In genomic region chr2:134470561-134471168, GRCh38 we compare ENCODE assay signal across 15 cellular contexts.
A peak's percentile ranks its signal among the peaks of the same experiment; 100 is the strongest.
DNase-seq lines count a peak whose midpoint lies in the region; ATAC-seq and TF ChIP-seq lines count a peak whose summit lies in the region.
"Had no signal": no experiment of that assay in that cellular context is flagged by ENCODE, and none has a peak within 500 bp of the region (broad histone marks: within the 10 kb centered on the region; RNA-seq: fewer than 3 reads in every experiment).

No MANE protein-coding gene starts in this region.

- no peak overlapping the region for H3K27ac ChIP-seq in vagina
- H3K27ac ChIP-seq: BLaER1 treated with 17β-estradiol and CSF1 and Interleukin-3, amounts not matched to agents 10 nM and 100 nM; GM23248 had no signal

- no peak for TF ChIP-seq CTCF in vagina (IDR thresholded peaks at IDR 0.05)

- no peak overlapping the region for H3K4me3 ChIP-seq in vagina
- H3K4me3 ChIP-seq: BLaER1 treated with 17β-estradiol and CSF1 and Interleukin-3, amounts not matched to agents 10 nM and 100 nM; GM23248; HAP-1 had no signal

- H3K4me3 Mint-ChIP-seq in activated CD8-positive, alpha-beta memory T cell treated with anti-CD3 and anti-CD28 coated beads, Interleukin-2, amount 10 ng/mL, durations not matched to agents 7 days and 5 days = no peak overlapping the region
- H3K4me3 Mint-ChIP-seq: B cell; CD8-positive, alpha-beta T cell had no signal

- H3K4me1 ChIP-seq in vagina = no peaks in the 10 kb centered on the region
- H3K4me1 ChIP-seq: BLaER1 treated with 17β-estradiol and CSF1 and Interleukin-3, amounts not matched to agents 10 nM and 100 nM; HAP-1 had no signal

- peaks cover 5% of the 10 kb centered on the region for H3K9me3 Mint-ChIP-seq in activated CD8-positive, alpha-beta memory T cell treated with anti-CD3 and anti-CD28 coated beads, Interleukin-2, amount 10 ng/mL, durations not matched to agents 7 days and 5 days (ENCODE audit: low read depth)

- H3K27me3 ChIP-seq in vagina = no peaks in the 10 kb centered on the region
- H3K27me3 ChIP-seq: BLaER1 treated with 17β-estradiol and CSF1 and Interleukin-3, amounts not matched to agents 10 nM and 100 nM had no signal

- H3K27ac Mint-ChIP-seq in activated CD8-positive, alpha-beta memory T cell treated with anti-CD3 and anti-CD28 coated beads, Interleukin-2, amount 10 ng/mL, durations not matched to agents 7 days and 5 days = no peak overlapping the region
- H3K27ac Mint-ChIP-seq: B cell; CD8-positive, alpha-beta T cell had no signal

- no peak for ATAC-seq in activated CD8-positive, alpha-beta memory T cell treated with anti-CD3 and anti-CD28 coated beads, Interleukin-2, amount 10 ng/mL, durations not matched to agents 7 days and 5 days
- ATAC-seq: CD8-positive, alpha-beta T cell had no signal

- H3K36me3 ChIP-seq in vagina = no peaks in the 10 kb centered on the region
- H3K36me3 ChIP-seq: BLaER1 treated with 17β-estradiol and CSF1 and Interleukin-3, amounts not matched to agents 10 nM and 100 nM; HAP-1 had no signal

- peaks cover 10% of the 10 kb centered on the region for H3K27me3 Mint-ChIP-seq in activated CD8-positive, alpha-beta memory T cell treated with anti-CD3 and anti-CD28 coated beads, Interleukin-2, amount 10 ng/mL, durations not matched to agents 7 days and 5 days
- H3K27me3 Mint-ChIP-seq: B cell had no signal

- no peak for TF ChIP-seq POLR2A in vagina (IDR thresholded peaks at IDR 0.05)

- H3K4me1 Mint-ChIP-seq in activated CD8-positive, alpha-beta memory T cell treated with anti-CD3 and anti-CD28 coated beads, Interleukin-2, amount 10 ng/mL, durations not matched to agents 7 days and 5 days = no peaks in the 10 kb centered on the region
- H3K4me1 Mint-ChIP-seq: B cell had no signal

- H3K9me3 ChIP-seq in vagina = no peaks in the 10 kb centered on the region
- H3K9me3 ChIP-seq: HAP-1 had no signal

- DNase-seq in activated CD8-positive, alpha-beta memory T cell treated with anti-CD3 and anti-CD28 coated beads, Interleukin-2, amount 10 ng/mL, durations not matched to agents 7 days and 5 days = peak; percentile 9
- no peak for DNase-seq in activated CD8-positive, alpha-beta memory T cell treated with anti-CD3 and anti-CD28 coated beads, Interleukin-2, amount 50 U/mL, for 4 hours
- peak; percentile 30 for DNase-seq in islet precursor cell
- DNase-seq in mucosa of gallbladder (ENCODE audit: low spot score) = peak; percentile 3
- peak; percentile 60 to 64 for DNase-seq in vagina (ENCODE audit: extremely low spot score in 2 of 2)
- no peak for DNase-seq in HPDE6-E6E7 (ENCODE audit: extremely low spot score)
- DNase-seq: COR-L47, DMS153, DMS79, GDM1, GM23248 had no signal

- peaks cover 1% of the 10 kb centered on the region for H3K36me3 Mint-ChIP-seq in activated CD8-positive, alpha-beta memory T cell treated with anti-CD3 and anti-CD28 coated beads, Interleukin-2, amount 10 ng/mL, durations not matched to agents 7 days and 5 days
- H3K36me3 Mint-ChIP-seq: CD8-positive, alpha-beta T cell had no signal

- intact Hi-C loops in vagina (cut with DNase I) = no loop called here

- CTCF ChIA-PET in activated CD8-positive, alpha-beta memory T cell treated with anti-CD3 and anti-CD28 coated beads, Interleukin-2, amount 10 ng/mL, durations not matched to agents 7 days and 5 days (lab: Charles Lee) = no interaction called here

Comparison
In these comparisons a context has a peak if more than half of its experiments do, and no peak if none do; other contexts are left out.
1. DNase-seq: peak in activated CD8-positive, alpha-beta memory T cell treated with anti-CD3 and anti-CD28 coated beads, Interleukin-2, amount 10 ng/mL, durations not matched to agents 7 days and 5 days (single experiment), islet precursor cell (single experiment), mucosa of gallbladder (single experiment) and vagina (2 of 2); none in activated CD8-positive, alpha-beta memory T cell treated with anti-CD3 and anti-CD28 coated beads, Interleukin-2, amount 50 U/mL, for 4 hours (single experiment) and HPDE6-E6E7 (single experiment).